ENCODE assay signal across 8 cellular contexts in the genomic region with DNA sequence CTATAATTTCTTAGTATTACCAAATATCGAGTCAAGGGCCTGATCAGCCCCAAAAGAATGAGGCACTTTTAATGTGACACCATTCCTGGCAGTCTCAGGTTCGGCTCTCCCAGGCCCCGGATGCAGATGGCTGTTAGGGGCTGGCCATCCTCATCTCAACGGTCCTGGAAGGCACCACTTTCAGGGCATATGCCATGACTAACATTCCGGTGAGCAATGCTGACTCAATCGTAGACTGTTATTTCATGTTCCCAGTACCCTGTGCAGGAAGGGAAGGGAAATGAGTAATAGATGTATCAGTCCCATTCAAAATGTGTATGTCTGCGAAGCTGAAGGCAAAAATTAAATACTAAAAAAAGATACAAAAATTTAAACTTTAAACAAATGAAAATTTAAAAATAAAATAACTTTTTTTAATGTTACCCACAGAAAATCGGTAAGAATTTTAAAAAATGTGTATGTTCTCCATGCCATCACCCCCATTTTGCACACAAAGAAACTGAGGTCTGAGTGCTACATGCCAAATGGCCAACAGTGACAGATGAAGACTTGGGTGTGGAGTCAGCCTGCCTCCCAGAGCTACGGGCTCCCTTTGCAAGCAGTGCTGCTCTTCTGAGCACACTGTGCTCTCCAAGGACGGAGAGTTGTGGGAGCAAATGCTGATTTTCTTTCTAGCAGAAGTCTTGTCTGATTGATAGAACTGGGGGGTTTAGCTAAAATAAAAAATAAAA.
DNase-seq lines count a peak whose midpoint lies in the region; ATAC-seq lines count a peak whose summit lies in the region.

No MANE protein-coding gene starts in this region.

- peaks cover 7% of the 10 kb centered on the region for H3K27me3 Mint-ChIP-seq in activated T-helper 17 cell treated with anti-CD3 and anti-CD28 coated beads, Interleukin-2, amount 50 U/mL, for 72 hours

- DNase-seq in GM04504 (ENCODE audit: low read depth) (peak; percentile 92), HS-5 (ENCODE audit: low read depth) (peak; percentile 98), middle frontal gyrus (ENCODE audit: extremely low spot score, low spot score) (peak; percentile 13), pons (ENCODE audit: low spot score) (no peak), NCI-H187 treated with DMSO at 0.1 percent for 48 hours (lab: John Stamatoyannopoulos, UW) (no peak), activated gamma-delta T cell (lab: John Stamatoyannopoulos, UW) (no peak)

- ATAC-seq in activated T-helper 17 cell treated with anti-CD3 and anti-CD28 coated beads, Interleukin-2, amount 50 U/mL, for 72 hours (replicated peaks), result peak; percentile 86
- no peak for ATAC-seq in HG03025 (IDR thresholded peaks at IDR 0.05; ENCODE audit: low FRiP score, unreplicated experiment)

- H3K4me3 Mint-ChIP-seq in activated T-helper 17 cell treated with anti-CD3 and anti-CD28 coated beads, Interleukin-2, amount 50 U/mL, for 72 hours, result peak overlapping the region; percentile 76

- no peaks in the 10 kb centered on the region for H3K36me3 Mint-ChIP-seq in activated T-helper 17 cell treated with anti-CD3 and anti-CD28 coated beads, Interleukin-2, amount 50 U/mL, for 72 hours (ENCODE audit: low read depth)

- H3K4me1 Mint-ChIP-seq in activated T-helper 17 cell treated with anti-CD3 and anti-CD28 coated beads, Interleukin-2, amount 50 U/mL, for 72 hours, result peaks cover 13% of the 10 kb centered on the region

- peak overlapping the region; percentile 87 for H3K27ac Mint-ChIP-seq in activated T-helper 17 cell treated with anti-CD3 and anti-CD28 coated beads, Interleukin-2, amount 50 U/mL, for 72 hours

- no peaks in the 10 kb centered on the region for H3K9me3 Mint-ChIP-seq in activated T-helper 17 cell treated with anti-CD3 and anti-CD28 coated beads, Interleukin-2, amount 50 U/mL, for 72 hours

Comparison
In these comparisons a context has a peak if more than half of its experiments do, and no peak if none do; other contexts are left out.
1. DNase-seq: peak in GM04504 (single experiment), HS-5 (single experiment) and middle frontal gyrus (single experiment); none in pons (single experiment), NCI-H187 treated with DMSO at 0.1 percent for 48 hours (single experiment) and activated gamma-delta T cell (single experiment).